16 cellular contexts compared by ENCODE assay signal in the genomic region with DNA sequence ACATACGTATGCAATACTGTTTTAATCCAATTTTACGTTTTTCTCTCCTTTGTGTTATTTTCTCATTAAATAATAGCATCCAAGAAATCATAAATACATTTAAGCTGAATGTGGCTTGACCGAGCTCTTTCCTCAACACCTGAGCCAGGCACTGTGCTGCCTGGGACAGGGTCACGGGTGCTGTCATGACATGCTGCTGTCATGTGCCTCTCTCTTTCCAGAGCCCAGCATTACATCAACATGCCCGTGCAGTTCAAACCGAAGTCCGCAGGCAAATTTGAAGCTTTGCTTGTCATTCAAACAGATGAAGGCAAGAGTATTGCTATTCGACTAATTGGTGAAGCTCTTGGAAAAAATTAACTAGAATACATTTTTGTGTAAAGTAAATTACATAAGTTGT.
DNase-seq lines count a peak whose midpoint lies in the region; ATAC-seq, FAIRE-seq and TF ChIP-seq lines count a peak whose summit lies in the region.
"Had no signal": no experiment of that assay in that cellular context is flagged by ENCODE, and none has a peak within 500 bp of the region (broad histone marks: within the 10 kb centered on the region; RNA-seq: fewer than 3 reads in every experiment).

No MANE protein-coding gene starts in this region.

- no peaks in the 10 kb centered on the region for H3K9me1 ChIP-seq in keratinocyte (ENCODE audit: control insufficient read depth, extremely low read depth, insufficient read depth, low read length)

- peaks cover 21% of the 10 kb centered on the region for H3K36me3 Mint-ChIP-seq in CD4-positive, alpha-beta T cell (ENCODE audit: low read depth)
- peaks cover 14% of the 10 kb centered on the region for H3K36me3 Mint-ChIP-seq in effector memory CD8-positive, alpha-beta T cell (ENCODE audit: insufficient read depth)

- H3K9me3 ChIP-seq in CD4-positive, alpha-beta T cell (ENCODE audit: control insufficient read depth, low read length), result no peaks in the 10 kb centered on the region
- H3K9me3 ChIP-seq in keratinocyte (ENCODE audit: control insufficient read depth, low read depth, low read length), result no peaks in the 10 kb centered on the region
- no peaks in the 10 kb centered on the region for H3K9me3 ChIP-seq in aorta (ENCODE audit: control insufficient read depth, low read length)
- no peaks in the 10 kb centered on the region for H3K9me3 ChIP-seq in Peyer's patch
- H3K9me3 ChIP-seq: A549, BE2C, Caco-2 had no signal

- no peak overlapping the region for H3K9ac ChIP-seq in keratinocyte (ENCODE audit: control insufficient read depth, extremely low read depth, insufficient read depth, low read length)

- peak overlapping the region; percentile 24 for H3K27ac Mint-ChIP-seq in CD4-positive, alpha-beta T cell
- H3K27ac Mint-ChIP-seq in effector memory CD8-positive, alpha-beta T cell, result peak overlapping the region; percentile 34 to 66
- H3K27ac Mint-ChIP-seq: H9 had no signal

- peak overlapping the region; percentile 38 for H3K4me2 ChIP-seq in keratinocyte (ENCODE audit: control insufficient read depth, extremely low read depth, insufficient read depth, low read depth, low read length)
- H3K4me2 ChIP-seq: A549 had no signal

- no peak for TF ChIP-seq POLR2A in Peyer's patch (IDR thresholded peaks at IDR 0.05)

- no peaks in the 10 kb centered on the region for H3K79me2 ChIP-seq in keratinocyte (ENCODE audit: control insufficient read depth, insufficient read depth, low read length)

- H3K27ac ChIP-seq in CD4-positive, alpha-beta T cell (ENCODE audit: low read depth, low read length), result no peak overlapping the region
- H3K27ac ChIP-seq in keratinocyte (ENCODE audit: control insufficient read depth, insufficient read depth, low read length) (no peak overlapping the region), aorta (ENCODE audit: low read depth in 1 of 2, low read length in 2 of 2) (no peak overlapping the region), Peyer's patch (no peak overlapping the region)
- H3K27ac ChIP-seq: A549 had no signal

- no peak for TF ChIP-seq CTCF in CD4-positive, alpha-beta T cell (IDR thresholded peaks at IDR 0.05)
- TF ChIP-seq CTCF in keratinocyte (optimal IDR thresholded peaks at IDR 0.05 in 1 of 3, IDR thresholded peaks at IDR 0.05 in 1 of 3, conservative IDR thresholded peaks at IDR 0.05 in 1 of 3; ENCODE audit: extremely low read depth in 1 of 3, insufficient read depth in 2 of 3, low read length in 3 of 3) (no peak), Peyer's patch (IDR thresholded peaks at IDR 0.05) (no peak)

- DNase-seq in CD4-positive, alpha-beta T cell, result no peak
- no peak for DNase-seq in effector memory CD8-positive, alpha-beta T cell
- DNase-seq in keratinocyte (ENCODE audit: low read depth, low spot score) (no peak), superior temporal gyrus (ENCODE audit: extremely low spot score) (peak; percentile 27), aorta (no peak), Peyer's patch (no peak)
- DNase-seq: BE2C; Caco-2; CD8-positive, alpha-beta memory T cell; DND-41; GOT3; H9 had no signal

- intact Hi-C loops in CD4-positive, alpha-beta T cell (cut with DNase I, micrococcal nuclease), result no loop called here
- intact Hi-C loops in aorta (cut with DNase I), result no loop called here

- H3K4me3 Mint-ChIP-seq in CD4-positive, alpha-beta T cell, result no peak overlapping the region
- H3K4me3 Mint-ChIP-seq in effector memory CD8-positive, alpha-beta T cell, result no peak overlapping the region
- H3K4me3 Mint-ChIP-seq: CD14-positive monocyte; CD8-positive, alpha-beta memory T cell; H9 had no signal

- FAIRE-seq in keratinocyte (lab: Jason Lieb, UNC), result peak; percentile 81
- FAIRE-seq: A549, GM12892, GM19239 had no signal

- no peak for ATAC-seq in CD4-positive, alpha-beta T cell (ENCODE audit: poor library complexity)
- no peak for ATAC-seq in effector memory CD8-positive, alpha-beta T cell (replicated peaks)
- no peak for ATAC-seq in aorta (ENCODE audit: low FRiP score)
- ATAC-seq: A549 had no signal

- WGBS in aorta, 2 donors, result 89 to 94% methylated on average over 8 of the region's 8 CpGs

- H3K27me3 Mint-ChIP-seq in CD4-positive, alpha-beta T cell, result no peaks in the 10 kb centered on the region
- H3K27me3 Mint-ChIP-seq in effector memory CD8-positive, alpha-beta T cell, result no peaks in the 10 kb centered on the region
- H3K27me3 Mint-ChIP-seq: CD8-positive, alpha-beta memory T cell had no signal

- no peaks in the 10 kb centered on the region for H3K4me1 Mint-ChIP-seq in CD4-positive, alpha-beta T cell (ENCODE audit: low read depth)
- H3K4me1 Mint-ChIP-seq in effector memory CD8-positive, alpha-beta T cell (ENCODE audit: low read depth in 2 of 2), result no peaks in the 10 kb centered on the region
- H3K4me1 Mint-ChIP-seq: CD14-positive monocyte, H9 had no signal

- H3K9me3 Mint-ChIP-seq in CD4-positive, alpha-beta T cell, result no peaks in the 10 kb centered on the region
- no peaks in the 10 kb centered on the region for H3K9me3 Mint-ChIP-seq in effector memory CD8-positive, alpha-beta T cell
- H3K9me3 Mint-ChIP-seq: CD14-positive monocyte; CD8-positive, alpha-beta memory T cell; H9 had no signal

- H3K4me3 ChIP-seq in keratinocyte (ENCODE audit: control insufficient read depth in 2 of 3, extremely low read depth in 1 of 3, insufficient read depth in 2 of 3, low read depth in 1 of 3, low read length in 3 of 3) (no peak overlapping the region), aorta (ENCODE audit: low read length in 2 of 2) (no peak overlapping the region), Peyer's patch (no peak overlapping the region)
- H3K4me3 ChIP-seq: A549 had no signal

- H3K36me3 ChIP-seq in keratinocyte (ENCODE audit: control insufficient read depth in 2 of 2, extremely low read depth in 1 of 2, insufficient read depth in 2 of 2, low read length in 2 of 2) (peaks cover 4 to 7% of the 10 kb centered on the region in 2 experiments), aorta (ENCODE audit: control insufficient read depth in 1 of 2, insufficient read depth in 2 of 2, low read length in 1 of 2) (no peaks in the 10 kb centered on the region), Peyer's patch (peaks cover 0 to 15% (median 0%) of the 10 kb centered on the region in 3 donors)
- H3K36me3 ChIP-seq: BE2C had no signal

- CTCF ChIA-PET in CD4-positive, alpha-beta T cell (lab: Charles Lee), result interaction anchor here (1.4 kb wide), 1 partner anchor 21 kb away, joined by 3 read pairs; no protein-coding TSS in a partner anchor

- H4K20me1 ChIP-seq in keratinocyte (ENCODE audit: control insufficient read depth, extremely low read depth, insufficient read depth, low read length), result no peaks in the 10 kb centered on the region

- POLR2A ChIA-PET in CD4-positive, alpha-beta T cell (lab: Charles Lee), result interaction anchor here (2.4 kb wide), 1 partner anchor 13 kb away, joined by 16 read pairs; no protein-coding TSS in a partner anchor

- dilution Hi-C loops in keratinocyte (cut with MboI; ENCODE audit: extremely low pct_ligation_motif_present, low sequenced_read_pairs), result no loop called here

- peaks cover 9% of the 10 kb centered on the region for H3K4me1 ChIP-seq in keratinocyte (ENCODE audit: control insufficient read depth, extremely low read depth, insufficient read depth, low read length)
- H3K4me1 ChIP-seq in aorta (ENCODE audit: control insufficient read depth in 1 of 2, insufficient read depth in 2 of 2, low read length in 2 of 2), result peaks cover 0 to 1% of the 10 kb centered on the region in 2 donors
- H3K4me1 ChIP-seq in Peyer's patch, result no peaks in the 10 kb centered on the region
- H3K4me1 ChIP-seq: A549, Caco-2 had no signal

- no peaks in the 10 kb centered on the region for H3K27me3 ChIP-seq in CD4-positive, alpha-beta T cell (ENCODE audit: control insufficient read depth, insufficient read depth, low read length)
- H3K27me3 ChIP-seq in keratinocyte (ENCODE audit: control insufficient read depth, extremely low read depth, insufficient read depth, low read length) (no peaks in the 10 kb centered on the region), aorta (ENCODE audit: control insufficient read depth in 1 of 2, insufficient read depth in 2 of 2, low read length in 1 of 2) (no peaks in the 10 kb centered on the region), Peyer's patch (no peaks in the 10 kb centered on the region)
- H3K27me3 ChIP-seq: BE2C had no signal

- no peak overlapping the region for H2AFZ ChIP-seq in keratinocyte (ENCODE audit: control insufficient read depth, low read length)
